Comparison of ENCODE assay signal across 10 cellular contexts in the genomic region with DNA sequence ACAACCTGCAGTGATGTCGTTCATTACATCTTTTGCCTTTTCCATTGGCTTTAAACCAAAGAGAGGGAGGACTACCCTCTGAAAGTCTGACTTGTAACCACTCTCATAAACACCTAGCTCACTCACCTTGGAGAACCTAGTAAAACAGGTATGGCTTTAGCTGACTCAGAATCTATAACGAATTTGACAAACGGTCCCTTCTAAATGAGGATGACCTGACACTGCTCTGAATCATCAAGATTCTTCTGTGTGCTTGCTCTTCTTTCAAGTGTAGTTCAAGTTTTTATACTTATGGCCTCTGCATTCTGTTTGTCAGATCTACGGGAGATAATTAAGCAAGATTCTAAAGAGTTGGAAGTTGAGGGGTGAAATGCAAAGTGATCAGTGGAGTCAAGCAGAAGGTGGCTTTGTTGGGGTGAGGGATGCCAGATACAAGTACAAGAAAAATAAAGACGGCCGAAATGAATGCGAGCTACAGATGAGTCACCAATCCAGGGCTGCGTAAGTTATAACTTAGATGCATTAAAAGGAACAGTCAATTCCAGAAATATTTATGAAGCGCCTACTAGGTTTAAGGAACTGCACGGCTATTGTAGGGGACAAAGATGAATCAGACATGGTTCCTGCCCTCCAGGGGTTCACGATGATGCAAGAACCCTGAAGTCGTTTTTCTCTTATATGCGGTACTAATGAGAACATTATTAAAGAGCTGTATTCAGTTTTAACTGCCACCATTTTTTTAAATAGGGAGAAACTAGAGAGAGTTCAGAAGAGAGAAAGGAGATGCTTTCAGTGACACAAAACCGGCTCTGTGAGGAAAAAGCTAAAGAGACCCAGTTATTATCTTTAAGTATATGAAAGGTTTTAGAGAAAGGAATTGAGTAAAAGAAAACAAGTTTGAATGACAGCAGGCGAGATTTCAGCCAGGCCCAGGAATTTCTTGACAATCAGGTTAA. TPM values are rescaled to one million over a fixed set of nuclear protein-coding genes. Genes with fewer than 3 reads are reported as not detected.
DNase-seq lines count a peak whose midpoint lies in the region; ATAC-seq lines count a peak whose summit lies in the region.
"Had no signal": no experiment of that assay in that cellular context is flagged by ENCODE, and none has a peak within 500 bp of the region (broad histone marks: within the 10 kb centered on the region; RNA-seq: fewer than 3 reads in every experiment).

No MANE protein-coding gene starts in this region.

- peak overlapping the region; percentile 5 for H3K27ac Mint-ChIP-seq in activated naive CD8-positive, alpha-beta T cell treated with anti-CD3 and anti-CD28 coated beads for 36 hours

- peaks cover 82% of the 10 kb centered on the region for H3K4me1 Mint-ChIP-seq in activated naive CD8-positive, alpha-beta T cell treated with anti-CD3 and anti-CD28 coated beads for 36 hours

- no peak for ATAC-seq in HG02973 (IDR thresholded peaks at IDR 0.05; ENCODE audit: unreplicated experiment)
- ATAC-seq in GM19397 (IDR thresholded peaks at IDR 0.05; ENCODE audit: unreplicated experiment): no peak

- no peaks in the 10 kb centered on the region for H3K9me3 Mint-ChIP-seq in activated naive CD8-positive, alpha-beta T cell treated with anti-CD3 and anti-CD28 coated beads for 36 hours

- H3K4me3 Mint-ChIP-seq in activated naive CD8-positive, alpha-beta T cell treated with anti-CD3 and anti-CD28 coated beads for 36 hours: no peak overlapping the region

- DNase-seq in A172 (ENCODE audit: low spot score) (peak; percentile 66), HPDE6-E6E7 (ENCODE audit: extremely low spot score) (peak; percentile 73), foreskin melanocyte (peak; percentile 95), Kasumi-1 (lab: John Stamatoyannopoulos, UW) (no peak), T-helper 9 cell (no peak)
- no peak for DNase-seq in activated naive CD8-positive, alpha-beta T cell treated with anti-CD3 and anti-CD28 coated beads for 36 hours
- DNase-seq: left lung, NCI-H146 had no signal

- no peaks in the 10 kb centered on the region for H3K27me3 Mint-ChIP-seq in activated naive CD8-positive, alpha-beta T cell treated with anti-CD3 and anti-CD28 coated beads for 36 hours

- peaks cover 11% of the 10 kb centered on the region for H3K36me3 Mint-ChIP-seq in activated naive CD8-positive, alpha-beta T cell treated with anti-CD3 and anti-CD28 coated beads for 36 hours

RNA-seq across cellular contexts. Expression of a gene that starts 6.5 kb away (rescaled TPM):
- 3.6 and 4.0 TPM in 2 replicates for total RNA-seq in A172 (2014; rRNA removed; shearing (Covaris generic))
- 10 to 100 TPM; 15.4 to 16.1 TPM for total RNA-seq in activated naive CD8-positive, alpha-beta T cell treated with anti-CD3 and anti-CD28 coated beads for 36 hours

RNA-seq across cellular contexts. Expression of a gene that starts 57.8 kb away (rescaled TPM):
- total RNA-seq in A172 (2014; rRNA removed; shearing (Covaris generic)): 0.26 and 0.83 TPM in 2 replicates
- 1 to 10 TPM; 1.5 to 1.8 TPM for total RNA-seq in activated naive CD8-positive, alpha-beta T cell treated with anti-CD3 and anti-CD28 coated beads for 36 hours

Comparison
In these comparisons a context has a peak if more than half of its experiments do, and no peak if none do; other contexts are left out.
1. DNase-seq: peak in A172 (single experiment), HPDE6-E6E7 (single experiment) and foreskin melanocyte (single experiment); none in activated naive CD8-positive, alpha-beta T cell treated with anti-CD3 and anti-CD28 coated beads for 36 hours (single experiment), Kasumi-1 (0 of 2) and T-helper 9 cell (single experiment).